1 cellular context compared by ENCODE assay signal in the genomic region with DNA sequence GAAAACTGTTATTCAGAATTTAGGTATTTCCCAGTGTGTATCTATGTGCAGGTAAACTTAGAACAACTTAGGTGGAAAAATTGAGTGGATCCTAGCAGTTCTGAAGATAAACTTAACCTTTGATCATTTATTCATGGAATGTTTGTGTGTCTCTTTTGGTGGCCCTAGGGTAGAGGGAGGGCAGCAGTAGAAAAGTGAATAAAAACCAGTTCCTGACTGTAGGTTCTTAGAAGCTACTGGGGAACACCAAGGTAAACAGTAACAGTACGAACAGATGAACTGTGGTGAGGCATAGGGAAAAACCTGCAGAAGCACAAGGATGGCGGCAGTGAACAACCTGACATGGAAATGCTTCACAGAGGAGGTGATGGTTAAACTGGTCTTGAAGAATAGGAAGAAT.
TF ChIP-seq lines count a peak whose summit lies in the region.

No MANE protein-coding gene starts in this region.

TF ChIP-seq in liver, 16 proteins besides CTCF, POLR2A, EP300 and RAD21 (continued from another document):
- TF ChIP-seq, protein P1, sequence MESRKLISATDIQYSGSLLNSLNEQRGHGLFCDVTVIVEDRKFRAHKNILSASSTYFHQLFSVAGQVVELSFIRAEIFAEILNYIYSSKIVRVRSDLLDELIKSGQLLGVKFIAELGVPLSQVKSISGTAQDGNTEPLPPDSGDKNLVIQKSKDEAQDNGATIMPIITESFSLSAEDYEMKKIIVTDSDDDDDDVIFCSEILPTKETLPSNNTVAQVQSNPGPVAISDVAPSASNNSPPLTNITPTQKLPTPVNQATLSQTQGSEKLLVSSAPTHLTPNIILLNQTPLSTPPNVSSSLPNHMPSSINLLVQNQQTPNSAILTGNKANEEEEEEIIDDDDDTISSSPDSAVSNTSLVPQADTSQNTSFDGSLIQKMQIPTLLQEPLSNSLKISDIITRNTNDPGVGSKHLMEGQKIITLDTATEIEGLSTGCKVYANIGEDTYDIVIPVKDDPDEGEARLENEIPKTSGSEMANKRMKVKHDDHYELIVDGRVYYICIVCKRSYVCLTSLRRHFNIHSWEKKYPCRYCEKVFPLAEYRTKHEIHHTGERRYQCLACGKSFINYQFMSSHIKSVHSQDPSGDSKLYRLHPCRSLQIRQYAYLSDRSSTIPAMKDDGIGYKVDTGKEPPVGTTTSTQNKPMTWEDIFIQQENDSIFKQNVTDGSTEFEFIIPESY (IDR thresholded peaks at IDR 0.05), result no peak
- TF ChIP-seq TAF1 (conservative IDR thresholded peaks at IDR 0.05), result no peak
